1 cellular context compared by ENCODE assay signal in genomic region chr5:132385321-132386105, GRCh38.
TF ChIP-seq lines count a peak whose summit lies in the region.

No MANE protein-coding gene starts in this region.

TF ChIP-seq in GM23338, 12 proteins besides CTCF, POLR2A, EP300 and RAD21 (continued from another document):
- no peak for TF ChIP-seq ZNF462 (CRISPR knock-in tag; IDR thresholded peaks at IDR 0.05)
- no peak for TF ChIP-seq ZNF331 (CRISPR knock-in tag; IDR thresholded peaks at IDR 0.05; ENCODE audit: low read depth)
- no peak for TF ChIP-seq EZH2 (IDR thresholded peaks at IDR 0.05; ENCODE audit: low read depth, unreplicated experiment)
- TF ChIP-seq JUNB (IDR thresholded peaks at IDR 0.05; ENCODE audit: unreplicated experiment) = no peak
- no peak for TF ChIP-seq NANOG (IDR thresholded peaks at IDR 0.05; ENCODE audit: borderline replicate concordance)
